In the genomic region with DNA sequence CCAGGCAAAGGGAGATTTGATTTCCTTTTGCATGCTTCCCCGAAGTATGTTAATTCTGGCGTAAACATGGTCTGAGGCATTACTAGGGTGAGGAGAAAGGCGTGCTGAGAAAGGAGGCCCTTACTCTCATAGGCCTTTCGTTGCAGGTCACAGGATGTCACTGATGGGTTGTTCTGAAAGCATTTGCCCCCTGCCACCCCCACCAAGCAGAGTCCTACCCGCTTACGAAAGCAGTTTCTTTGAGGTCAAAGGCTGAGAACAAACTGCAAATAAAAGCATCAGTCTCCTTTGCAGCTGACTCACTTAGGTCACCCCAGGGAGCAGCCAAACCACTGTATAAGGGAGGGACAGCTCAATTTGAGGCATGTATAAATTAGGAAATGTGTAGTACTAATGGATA, we compare ENCODE assay signal across 12 cellular contexts. TPM values are rescaled to one million over a fixed set of nuclear protein-coding genes. Genes with fewer than 3 reads are reported as not detected.
DNase-seq lines count a peak whose midpoint lies in the region; ATAC-seq and TF ChIP-seq lines count a peak whose summit lies in the region.
"Had no signal": no experiment of that assay in that cellular context is flagged by ENCODE, and none has a peak within 500 bp of the region (broad histone marks: within the 10 kb centered on the region; RNA-seq: fewer than 3 reads in every experiment).

No MANE protein-coding gene starts in this region.

- H3K27ac ChIP-seq in right atrium auricular region (peak overlapping the region; percentile 47 to 56), parathyroid adenoma (peak overlapping the region; percentile 62)

- no peak overlapping the region for H3K4me2 ChIP-seq in parathyroid adenoma (ENCODE audit: low read length)

- H3K9ac ChIP-seq in parathyroid adenoma: no peak overlapping the region

- DNase-seq in astrocyte of the spinal cord (ENCODE audit: low read depth, low spot score) (peak; percentile 88), right atrium auricular region (ENCODE audit: low spot score) (no peak), ureter (ENCODE audit: low spot score) (peak; percentile 52), NCI-H82 (lab: John Stamatoyannopoulos, UW) (no peak), CD1c-positive myeloid dendritic cell (ENCODE audit: extremely low spot score) (no peak)
- DNase-seq: activated CD4-positive, alpha-beta T cell treated with anti-CD3 and anti-CD28 coated beads for 1 hour; activated gamma-delta T cell treated with Interleukin-2 at 50 U/mL for 16 hours; Calu3; NCI-H510A had no signal

- no peaks in the 10 kb centered on the region for H3K79me2 ChIP-seq in parathyroid adenoma

- H2AFZ ChIP-seq in parathyroid adenoma: peak overlapping the region; percentile 10

- H3K9me3 ChIP-seq in right atrium auricular region: no peaks in the 10 kb centered on the region
- no peaks in the 10 kb centered on the region for H3K9me3 ChIP-seq in parathyroid adenoma (ENCODE audit: control insufficient read depth, low read length)

- no peak for ATAC-seq in GM19463 (IDR thresholded peaks at IDR 0.05; ENCODE audit: unreplicated experiment)
- ATAC-seq: natural killer cell treated with Interleukin-12 subunit alpha and Interleukin-12 subunit beta and Interleukin-15 and Interleukin-18, amount 100 ng/mL, for 72 hours had no signal

- H3K4me3 ChIP-seq in astrocyte of the spinal cord (ENCODE audit: low read depth, low read length): no peak overlapping the region
- H3K4me3 ChIP-seq in right atrium auricular region: no peak overlapping the region
- no peak overlapping the region for H3K4me3 ChIP-seq in parathyroid adenoma (ENCODE audit: low read depth, low read length)

- no peaks in the 10 kb centered on the region for H3K27me3 ChIP-seq in right atrium auricular region
- no peaks in the 10 kb centered on the region for H3K27me3 ChIP-seq in parathyroid adenoma (ENCODE audit: control insufficient read depth, insufficient read depth, low read length)

- peaks cover 0 to 12% of the 10 kb centered on the region in 2 donors for H3K4me1 ChIP-seq in right atrium auricular region
- peaks cover 10% of the 10 kb centered on the region for H3K4me1 ChIP-seq in parathyroid adenoma

- H3K36me3 ChIP-seq in right atrium auricular region (no peaks in the 10 kb centered on the region), parathyroid adenoma (ENCODE audit: control insufficient read depth, insufficient read depth, low read length) (no peaks in the 10 kb centered on the region)

- in situ Hi-C loops in astrocyte of the spinal cord (cut with HindIII; ENCODE audit: low sequenced_read_pairs): no loop called here

- TF ChIP-seq CTCF in astrocyte of the spinal cord (IDR thresholded peaks at IDR 0.05; ENCODE audit: low read depth, low read length): no peak
- TF ChIP-seq CTCF in right atrium auricular region (IDR thresholded peaks at IDR 0.05): no peak
- no peak for TF ChIP-seq CTCF in parathyroid adenoma (IDR thresholded peaks at IDR 0.05)

RNA-seq across cellular contexts. Expression of gene BPGM, which starts 57.1 kb away (rescaled TPM):
- total RNA-seq in right atrium auricular region: 10 to 100 TPM; 12.5 to 16.7 TPM
- 25.5 TPM for total RNA-seq in ureter

Comparison
In these comparisons a context has a peak if more than half of its experiments do, and no peak if none do; other contexts are left out.
1. DNase-seq: peak in astrocyte of the spinal cord (single experiment) and ureter (single experiment); none in right atrium auricular region (single experiment), NCI-H82 (single experiment) and CD1c-positive myeloid dendritic cell (single experiment).